ENCODE assay signal across 1 cellular context in the genomic region with DNA sequence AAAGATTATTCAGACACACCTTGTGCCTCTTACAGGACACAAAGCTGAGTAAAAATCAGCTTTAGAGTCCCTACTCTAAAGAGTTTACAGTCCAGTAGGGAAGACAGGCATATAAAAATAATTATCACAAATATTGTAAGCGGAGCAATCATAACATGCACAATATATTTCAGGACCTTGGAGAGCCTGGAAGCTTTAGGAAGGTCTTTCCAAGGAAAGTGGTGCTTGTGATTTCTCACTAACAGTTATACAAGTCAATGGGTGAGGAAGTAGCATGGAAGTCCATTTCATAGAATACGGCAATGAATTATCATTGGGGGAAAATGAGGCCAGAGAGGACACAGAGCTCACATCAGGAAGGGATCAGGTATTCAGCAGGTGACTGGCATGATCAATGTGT.
TF ChIP-seq lines count a peak whose summit lies in the region.

No MANE protein-coding gene starts in this region.

TF ChIP-seq in IMR-90, 13 proteins besides CTCF, POLR2A, EP300 and RAD21:
- TF ChIP-seq MAFK (IDR thresholded peaks at IDR 0.05; ENCODE audit: low read depth, low read length) = no peak
- TF ChIP-seq MAZ (IDR thresholded peaks at IDR 0.05; ENCODE audit: borderline replicate concordance, low read depth, low read length) = no peak
- no peak for TF ChIP-seq CEBPB (IDR thresholded peaks at IDR 0.05; ENCODE audit: low read depth, low read length)
- no peak for TF ChIP-seq BHLHE40 (IDR thresholded peaks at IDR 0.05; ENCODE audit: low read depth, low read length)
- no peak for TF ChIP-seq MXI1 (IDR thresholded peaks at IDR 0.05; ENCODE audit: borderline replicate concordance, low read depth, low read length)
- TF ChIP-seq, protein P1, sequence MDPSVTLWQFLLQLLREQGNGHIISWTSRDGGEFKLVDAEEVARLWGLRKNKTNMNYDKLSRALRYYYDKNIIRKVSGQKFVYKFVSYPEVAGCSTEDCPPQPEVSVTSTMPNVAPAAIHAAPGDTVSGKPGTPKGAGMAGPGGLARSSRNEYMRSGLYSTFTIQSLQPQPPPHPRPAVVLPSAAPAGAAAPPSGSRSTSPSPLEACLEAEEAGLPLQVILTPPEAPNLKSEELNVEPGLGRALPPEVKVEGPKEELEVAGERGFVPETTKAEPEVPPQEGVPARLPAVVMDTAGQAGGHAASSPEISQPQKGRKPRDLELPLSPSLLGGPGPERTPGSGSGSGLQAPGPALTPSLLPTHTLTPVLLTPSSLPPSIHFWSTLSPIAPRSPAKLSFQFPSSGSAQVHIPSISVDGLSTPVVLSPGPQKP (IDR thresholded peaks at IDR 0.05; ENCODE audit: borderline replicate concordance, low read depth, low read length) = no peak
- no peak for TF ChIP-seq SMC3 (IDR thresholded peaks at IDR 0.05; ENCODE audit: low read depth, low read length)
- no peak for TF ChIP-seq FOS (IDR thresholded peaks at IDR 0.05; ENCODE audit: low read depth, low read length)
- TF ChIP-seq RCOR1 (IDR thresholded peaks at IDR 0.05; ENCODE audit: insufficient replicate concordance, low read length) = no peak
- no peak for TF ChIP-seq NFE2L2 (IDR thresholded peaks at IDR 0.05; ENCODE audit: low read depth, low read length)
- TF ChIP-seq, protein P2, sequence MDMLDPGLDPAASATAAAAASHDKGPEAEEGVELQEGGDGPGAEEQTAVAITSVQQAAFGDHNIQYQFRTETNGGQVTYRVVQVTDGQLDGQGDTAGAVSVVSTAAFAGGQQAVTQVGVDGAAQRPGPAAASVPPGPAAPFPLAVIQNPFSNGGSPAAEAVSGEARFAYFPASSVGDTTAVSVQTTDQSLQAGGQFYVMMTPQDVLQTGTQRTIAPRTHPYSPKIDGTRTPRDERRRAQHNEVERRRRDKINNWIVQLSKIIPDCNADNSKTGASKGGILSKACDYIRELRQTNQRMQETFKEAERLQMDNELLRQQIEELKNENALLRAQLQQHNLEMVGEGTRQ (IDR thresholded peaks at IDR 0.05; ENCODE audit: low read depth, low read length) = no peak
- no peak for TF ChIP-seq RFX5 (IDR thresholded peaks at IDR 0.05; ENCODE audit: low read depth, low read length)
- no peak for TF ChIP-seq CHD1 (IDR thresholded peaks at IDR 0.05; ENCODE audit: low read depth, low read length)
